Comparison of ENCODE assay signal across 1 cellular context in genomic region chr14:21437063-21437901, GRCh38.
TF ChIP-seq lines count a peak whose summit lies in the region.

No MANE protein-coding gene starts in this region.

TF ChIP-seq in HEK293, 187 proteins besides CTCF, POLR2A, EP300 and RAD21 (continued from another document and continues in another):
- no peak for TF ChIP-seq ZNF18 (tag by site-specific recombination; IDR thresholded peaks at IDR 0.05)
- peak; percentile 68; the same call in 1 of the 2 replicates for TF ChIP-seq ZNF639 (tag by site-specific recombination; IDR thresholded peaks at IDR 0.05)
- no peak for TF ChIP-seq ZNF501 (tag by site-specific recombination; IDR thresholded peaks at IDR 0.05)
- peak; percentile 86 for TF ChIP-seq ZNF24 (tag by site-specific recombination; IDR thresholded peaks at IDR 0.05)
- TF ChIP-seq KLF8 (tag by site-specific recombination; IDR thresholded peaks at IDR 0.05) = peak; percentile 95
- no peak for TF ChIP-seq ZNF174 (tag by site-specific recombination; IDR thresholded peaks at IDR 0.05)
- TF ChIP-seq ZNF16 (tag by site-specific recombination; IDR thresholded peaks at IDR 0.05; ENCODE audit: low read depth) = no peak
- TF ChIP-seq ZNF132 (tag by site-specific recombination; IDR thresholded peaks at IDR 0.05; ENCODE audit: borderline replicate concordance) = no peak
- peak; percentile 53 for TF ChIP-seq ZNF335 (tag by site-specific recombination; conservative IDR thresholded peaks at IDR 0.05)
- TF ChIP-seq ZNF48 (tag by site-specific recombination; IDR thresholded peaks at IDR 0.05) = no peak
- no peak for TF ChIP-seq ZNF580 (tag by site-specific recombination; IDR thresholded peaks at IDR 0.05)
- TF ChIP-seq PBX3 (CRISPR knock-in tag; IDR thresholded peaks at IDR 0.05) = peak; percentile 97
- no peak for TF ChIP-seq ZNF23 (tag by site-specific recombination; IDR thresholded peaks at IDR 0.05; ENCODE audit: borderline replicate concordance)
- no peak for TF ChIP-seq ZNF560 (tag by site-specific recombination; IDR thresholded peaks at IDR 0.05; ENCODE audit: borderline replicate concordance)
- 0 out of 2 replicates have a peak, but pooled peaks have one; percentile 19 for TF ChIP-seq SCRT1 (tag by site-specific recombination; IDR thresholded peaks at IDR 0.05; ENCODE audit: borderline replicate concordance)
- no peak for TF ChIP-seq ZNF37A (tag by site-specific recombination; IDR thresholded peaks at IDR 0.05)
- no peak for TF ChIP-seq ZNF423 (tag by site-specific recombination; IDR thresholded peaks at IDR 0.05)
- TF ChIP-seq ZSCAN30 (tag by site-specific recombination; IDR thresholded peaks at IDR 0.05) = no peak; the same call in 1 of the 2 replicates
- TF ChIP-seq TRIM28 (IDR thresholded peaks at IDR 0.05; ENCODE audit: borderline replicate concordance, low read length) = no peak
- no peak for TF ChIP-seq ZNF391 (tag by site-specific recombination; IDR thresholded peaks at IDR 0.05; ENCODE audit: borderline replicate concordance, low read depth)
- TF ChIP-seq BCL11A (tag by site-specific recombination; IDR thresholded peaks at IDR 0.05; ENCODE audit: low read depth) = no peak
- no peak for TF ChIP-seq RBAK (tag by site-specific recombination; IDR thresholded peaks at IDR 0.05)
- TF ChIP-seq TSHZ1 (tag by site-specific recombination; IDR thresholded peaks at IDR 0.05; ENCODE audit: borderline replicate concordance) = no peak
- no peak for TF ChIP-seq ZNF148 (tag by site-specific recombination; IDR thresholded peaks at IDR 0.05; ENCODE audit: borderline replicate concordance)
- TF ChIP-seq GLIS2 (tag by site-specific recombination; IDR thresholded peaks at IDR 0.05) = peak; percentile 96
- peak; percentile 10 for TF ChIP-seq ZNF692 (tag by site-specific recombination; IDR thresholded peaks at IDR 0.05)
- TF ChIP-seq ZNF121 (tag by site-specific recombination; IDR thresholded peaks at IDR 0.05) = no peak
- 0 out of 2 replicates have a peak, but pooled peaks have one; percentile 6 for TF ChIP-seq AEBP2 (tag by site-specific recombination; IDR thresholded peaks at IDR 0.05; ENCODE audit: borderline replicate concordance)
- no peak for TF ChIP-seq HOXC10 (CRISPR knock-in tag; IDR thresholded peaks at IDR 0.05)
- TF ChIP-seq ZNF549 (tag by site-specific recombination; IDR thresholded peaks at IDR 0.05) = no peak
- peak; percentile 97 for TF ChIP-seq SP2 (tag by site-specific recombination; IDR thresholded peaks at IDR 0.05)
- TF ChIP-seq ZBTB11 (tag by site-specific recombination; conservative IDR thresholded peaks at IDR 0.05; ENCODE audit: low read depth) = no peak
- TF ChIP-seq ZNF626 (tag by site-specific recombination; IDR thresholded peaks at IDR 0.05) = no peak
- no peak for TF ChIP-seq ZNF248 (tag by site-specific recombination; IDR thresholded peaks at IDR 0.05)
- no peak for TF ChIP-seq ZBTB21 (tag by site-specific recombination; IDR thresholded peaks at IDR 0.05)
- TF ChIP-seq ZNF623 (tag by site-specific recombination; IDR thresholded peaks at IDR 0.05) = no peak
- TF ChIP-seq ZNF548 (tag by site-specific recombination; IDR thresholded peaks at IDR 0.05) = no peak
- TF ChIP-seq ZNF621 (tag by site-specific recombination; IDR thresholded peaks at IDR 0.05) = no peak
- no peak; the same call in 1 of the 2 replicates for TF ChIP-seq ZBTB7A (tag by site-specific recombination; IDR thresholded peaks at IDR 0.05; ENCODE audit: low read depth)
- no peak for TF ChIP-seq ZNF280C (tag by site-specific recombination; IDR thresholded peaks at IDR 0.05)
- TF ChIP-seq ZNF473 (tag by site-specific recombination; IDR thresholded peaks at IDR 0.05) = no peak
- no peak for TF ChIP-seq ZNF292 (tag by site-specific recombination; IDR thresholded peaks at IDR 0.05; ENCODE audit: borderline replicate concordance, low read depth)
